Comparison of ENCODE assay signal across 1 cellular context in the genomic region with DNA sequence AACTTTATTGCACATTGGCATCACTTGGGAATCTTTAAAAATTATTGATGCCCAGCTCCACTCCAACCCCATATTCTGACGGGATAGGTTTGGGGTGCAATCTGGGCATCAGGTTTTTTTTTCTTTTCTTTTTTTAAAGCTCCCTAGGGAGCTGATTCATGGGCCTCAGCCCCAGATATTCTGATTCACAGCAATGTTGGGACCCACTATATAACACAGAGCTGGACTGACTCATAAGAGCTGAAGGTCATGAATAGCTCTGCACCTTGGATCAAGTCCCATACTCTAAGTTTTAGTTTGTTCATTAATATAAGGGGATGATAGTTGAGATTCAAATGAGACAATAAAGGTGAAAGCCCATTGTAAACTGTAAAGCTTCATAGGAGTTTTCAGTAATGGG.
TF ChIP-seq lines count a peak whose summit lies in the region.

No MANE protein-coding gene starts in this region.

TF ChIP-seq in IMR-90, 13 proteins besides CTCF, POLR2A, EP300 and RAD21 (continued from another document):
- peak; percentile 56 for TF ChIP-seq FOS (IDR thresholded peaks at IDR 0.05; ENCODE audit: low read depth, low read length)
- TF ChIP-seq MAFK (IDR thresholded peaks at IDR 0.05; ENCODE audit: low read depth, low read length), result no peak
- no peak for TF ChIP-seq CEBPB (IDR thresholded peaks at IDR 0.05; ENCODE audit: low read depth, low read length)
- no peak for TF ChIP-seq CHD1 (IDR thresholded peaks at IDR 0.05; ENCODE audit: low read depth, low read length)
- peak; percentile 41; the same call in 1 of the 2 replicates for TF ChIP-seq MXI1 (IDR thresholded peaks at IDR 0.05; ENCODE audit: borderline replicate concordance, low read depth, low read length)
- no peak for TF ChIP-seq MAZ (IDR thresholded peaks at IDR 0.05; ENCODE audit: borderline replicate concordance, low read depth, low read length)
